Comparison of ENCODE assay signal across 1 cellular context in the genomic region with DNA sequence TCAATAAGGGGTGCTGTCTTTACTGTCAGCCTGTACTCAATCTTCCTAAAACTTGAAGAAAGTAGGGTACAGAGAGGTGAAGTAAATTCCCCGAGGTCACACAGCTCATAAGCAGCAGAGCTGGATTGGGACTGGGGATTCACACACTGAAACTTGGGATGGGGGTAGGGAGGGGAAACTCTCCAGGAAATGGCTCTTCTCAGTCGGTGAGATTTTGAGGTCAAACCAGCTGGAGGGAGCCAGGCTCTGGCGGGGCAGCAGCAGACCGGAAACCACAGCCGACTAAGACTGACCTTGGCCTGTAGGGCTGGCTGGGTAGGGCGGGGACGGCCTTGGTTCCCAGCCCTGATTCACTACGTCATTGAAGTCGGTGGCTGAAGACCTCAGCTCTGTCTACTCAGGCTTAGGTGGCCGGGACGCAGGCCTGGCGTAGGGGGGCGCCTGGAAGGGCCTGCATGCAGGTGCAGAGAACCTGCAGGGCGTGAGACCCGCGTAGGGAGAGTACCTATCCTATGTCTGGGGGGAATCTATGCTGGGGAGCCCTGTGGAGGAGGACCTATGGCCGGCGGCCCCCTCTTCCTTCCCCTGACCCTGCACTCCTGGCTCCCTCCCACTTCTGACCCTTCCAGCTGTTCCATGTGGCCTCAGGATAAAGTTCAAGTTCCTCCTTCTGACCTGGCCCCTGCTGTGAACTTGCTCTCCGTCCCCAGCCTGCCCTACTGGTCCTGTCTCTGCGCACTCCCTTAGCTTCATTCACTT.
TF ChIP-seq lines count a peak whose summit lies in the region.

No MANE protein-coding gene starts in this region.

TF ChIP-seq in K562, 482 proteins besides CTCF, POLR2A, EP300 and RAD21 (continued from another document and continues in another):
- TF ChIP-seq, protein P1, sequence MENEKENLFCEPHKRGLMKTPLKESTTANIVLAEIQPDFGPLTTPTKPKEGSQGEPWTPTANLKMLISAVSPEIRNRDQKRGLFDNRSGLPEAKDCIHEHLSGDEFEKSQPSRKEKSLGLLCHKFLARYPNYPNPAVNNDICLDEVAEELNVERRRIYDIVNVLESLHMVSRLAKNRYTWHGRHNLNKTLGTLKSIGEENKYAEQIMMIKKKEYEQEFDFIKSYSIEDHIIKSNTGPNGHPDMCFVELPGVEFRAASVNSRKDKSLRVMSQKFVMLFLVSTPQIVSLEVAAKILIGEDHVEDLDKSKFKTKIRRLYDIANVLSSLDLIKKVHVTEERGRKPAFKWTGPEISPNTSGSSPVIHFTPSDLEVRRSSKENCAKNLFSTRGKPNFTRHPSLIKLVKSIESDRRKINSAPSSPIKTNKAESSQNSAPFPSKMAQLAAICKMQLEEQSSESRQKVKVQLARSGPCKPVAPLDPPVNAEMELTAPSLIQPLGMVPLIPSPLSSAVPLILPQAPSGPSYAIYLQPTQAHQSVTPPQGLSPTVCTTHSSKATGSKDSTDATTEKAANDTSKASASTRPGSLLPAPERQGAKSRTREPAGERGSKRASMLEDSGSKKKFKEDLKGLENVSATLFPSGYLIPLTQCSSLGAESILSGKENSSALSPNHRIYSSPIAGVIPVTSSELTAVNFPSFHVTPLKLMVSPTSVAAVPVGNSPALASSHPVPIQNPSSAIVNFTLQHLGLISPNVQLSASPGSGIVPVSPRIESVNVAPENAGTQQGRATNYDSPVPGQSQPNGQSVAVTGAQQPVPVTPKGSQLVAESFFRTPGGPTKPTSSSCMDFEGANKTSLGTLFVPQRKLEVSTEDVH (IDR thresholded peaks at IDR 0.05; ENCODE audit: low read depth, partially characterized antibody) = no peak
- 0 out of 2 replicates have a peak, but pooled peaks have one; percentile 25 for TF ChIP-seq FOXP1 (CRISPR knock-in tag; IDR thresholded peaks at IDR 0.05)
- TF ChIP-seq ETV6 (IDR thresholded peaks at IDR 0.05; ENCODE audit: borderline replicate concordance in 1 of 2, low read depth in 2 of 2, low read length in 1 of 2) = no peak
- no peak for TF ChIP-seq ETV6 (CRISPR knock-in tag; IDR thresholded peaks at IDR 0.05; ENCODE audit: borderline replicate concordance)
- no peak for TF ChIP-seq MYBL2 (IDR thresholded peaks at IDR 0.05; ENCODE audit: low read depth)
- TF ChIP-seq MYBL2 (CRISPR knock-in tag; IDR thresholded peaks at IDR 0.05; ENCODE audit: borderline replicate concordance) = no peak
- peak; percentile 40 for TF ChIP-seq TCF3 (CRISPR knock-in tag; IDR thresholded peaks at IDR 0.05)
- no peak for TF ChIP-seq LCOR (CRISPR knock-in tag; IDR thresholded peaks at IDR 0.05)
- no peak for TF ChIP-seq ZNF121 (CRISPR knock-in tag; conservative IDR thresholded peaks at IDR 0.05)
- TF ChIP-seq SAFB (IDR thresholded peaks at IDR 0.05; ENCODE audit: borderline replicate concordance, low read depth, low read length) = no peak
- TF ChIP-seq HDAC1 (IDR thresholded peaks at IDR 0.05) = peak in 1 of 2 experiments; percentile 48; a peak in 1 of 4 replicates
- TF ChIP-seq, protein P2, sequence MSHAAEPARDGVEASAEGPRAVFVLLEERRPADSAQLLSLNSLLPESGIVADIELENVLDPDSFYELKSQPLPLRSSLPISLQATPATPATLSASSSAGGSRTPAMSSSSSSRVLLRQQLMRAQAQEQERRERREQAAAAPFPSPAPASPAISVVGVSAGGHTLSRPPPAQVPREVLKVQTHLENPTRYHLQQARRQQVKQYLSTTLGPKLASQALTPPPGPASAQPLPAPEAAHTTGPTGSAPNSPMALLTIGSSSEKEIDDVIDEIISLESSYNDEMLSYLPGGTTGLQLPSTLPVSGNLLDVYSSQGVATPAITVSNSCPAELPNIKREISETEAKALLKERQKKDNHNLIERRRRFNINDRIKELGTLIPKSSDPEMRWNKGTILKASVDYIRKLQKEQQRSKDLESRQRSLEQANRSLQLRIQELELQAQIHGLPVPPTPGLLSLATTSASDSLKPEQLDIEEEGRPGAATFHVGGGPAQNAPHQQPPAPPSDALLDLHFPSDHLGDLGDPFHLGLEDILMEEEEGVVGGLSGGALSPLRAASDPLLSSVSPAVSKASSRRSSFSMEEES (CRISPR knock-in tag; IDR thresholded peaks at IDR 0.05) = no peak
- TF ChIP-seq CCNT2 (IDR thresholded peaks at IDR 0.05; ENCODE audit: borderline replicate concordance, extremely low read depth, insufficient read length, low read depth, low read length) = no peak
- TF ChIP-seq, protein P3, sequence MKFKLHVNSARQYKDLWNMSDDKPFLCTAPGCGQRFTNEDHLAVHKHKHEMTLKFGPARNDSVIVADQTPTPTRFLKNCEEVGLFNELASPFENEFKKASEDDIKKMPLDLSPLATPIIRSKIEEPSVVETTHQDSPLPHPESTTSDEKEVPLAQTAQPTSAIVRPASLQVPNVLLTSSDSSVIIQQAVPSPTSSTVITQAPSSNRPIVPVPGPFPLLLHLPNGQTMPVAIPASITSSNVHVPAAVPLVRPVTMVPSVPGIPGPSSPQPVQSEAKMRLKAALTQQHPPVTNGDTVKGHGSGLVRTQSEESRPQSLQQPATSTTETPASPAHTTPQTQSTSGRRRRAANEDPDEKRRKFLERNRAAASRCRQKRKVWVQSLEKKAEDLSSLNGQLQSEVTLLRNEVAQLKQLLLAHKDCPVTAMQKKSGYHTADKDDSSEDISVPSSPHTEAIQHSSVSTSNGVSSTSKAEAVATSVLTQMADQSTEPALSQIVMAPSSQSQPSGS (CRISPR knock-in tag; IDR thresholded peaks at IDR 0.05) = no peak
- TF ChIP-seq, protein P4, sequence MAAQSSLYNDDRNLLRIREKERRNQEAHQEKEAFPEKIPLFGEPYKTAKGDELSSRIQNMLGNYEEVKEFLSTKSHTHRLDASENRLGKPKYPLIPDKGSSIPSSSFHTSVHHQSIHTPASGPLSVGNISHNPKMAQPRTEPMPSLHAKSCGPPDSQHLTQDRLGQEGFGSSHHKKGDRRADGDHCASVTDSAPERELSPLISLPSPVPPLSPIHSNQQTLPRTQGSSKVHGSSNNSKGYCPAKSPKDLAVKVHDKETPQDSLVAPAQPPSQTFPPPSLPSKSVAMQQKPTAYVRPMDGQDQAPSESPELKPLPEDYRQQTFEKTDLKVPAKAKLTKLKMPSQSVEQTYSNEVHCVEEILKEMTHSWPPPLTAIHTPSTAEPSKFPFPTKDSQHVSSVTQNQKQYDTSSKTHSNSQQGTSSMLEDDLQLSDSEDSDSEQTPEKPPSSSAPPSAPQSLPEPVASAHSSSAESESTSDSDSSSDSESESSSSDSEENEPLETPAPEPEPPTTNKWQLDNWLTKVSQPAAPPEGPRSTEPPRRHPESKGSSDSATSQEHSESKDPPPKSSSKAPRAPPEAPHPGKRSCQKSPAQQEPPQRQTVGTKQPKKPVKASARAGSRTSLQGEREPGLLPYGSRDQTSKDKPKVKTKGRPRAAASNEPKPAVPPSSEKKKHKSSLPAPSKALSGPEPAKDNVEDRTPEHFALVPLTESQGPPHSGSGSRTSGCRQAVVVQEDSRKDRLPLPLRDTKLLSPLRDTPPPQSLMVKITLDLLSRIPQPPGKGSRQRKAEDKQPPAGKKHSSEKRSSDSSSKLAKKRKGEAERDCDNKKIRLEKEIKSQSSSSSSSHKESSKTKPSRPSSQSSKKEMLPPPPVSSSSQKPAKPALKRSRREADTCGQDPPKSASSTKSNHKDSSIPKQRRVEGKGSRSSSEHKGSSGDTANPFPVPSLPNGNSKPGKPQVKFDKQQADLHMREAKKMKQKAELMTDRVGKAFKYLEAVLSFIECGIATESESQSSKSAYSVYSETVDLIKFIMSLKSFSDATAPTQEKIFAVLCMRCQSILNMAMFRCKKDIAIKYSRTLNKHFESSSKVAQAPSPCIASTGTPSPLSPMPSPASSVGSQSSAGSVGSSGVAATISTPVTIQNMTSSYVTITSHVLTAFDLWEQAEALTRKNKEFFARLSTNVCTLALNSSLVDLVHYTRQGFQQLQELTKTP (IDR thresholded peaks at IDR 0.05; ENCODE audit: low read depth in 1 of 2, partially characterized antibody in 2 of 2) = no peak
- TF ChIP-seq, protein P5, sequence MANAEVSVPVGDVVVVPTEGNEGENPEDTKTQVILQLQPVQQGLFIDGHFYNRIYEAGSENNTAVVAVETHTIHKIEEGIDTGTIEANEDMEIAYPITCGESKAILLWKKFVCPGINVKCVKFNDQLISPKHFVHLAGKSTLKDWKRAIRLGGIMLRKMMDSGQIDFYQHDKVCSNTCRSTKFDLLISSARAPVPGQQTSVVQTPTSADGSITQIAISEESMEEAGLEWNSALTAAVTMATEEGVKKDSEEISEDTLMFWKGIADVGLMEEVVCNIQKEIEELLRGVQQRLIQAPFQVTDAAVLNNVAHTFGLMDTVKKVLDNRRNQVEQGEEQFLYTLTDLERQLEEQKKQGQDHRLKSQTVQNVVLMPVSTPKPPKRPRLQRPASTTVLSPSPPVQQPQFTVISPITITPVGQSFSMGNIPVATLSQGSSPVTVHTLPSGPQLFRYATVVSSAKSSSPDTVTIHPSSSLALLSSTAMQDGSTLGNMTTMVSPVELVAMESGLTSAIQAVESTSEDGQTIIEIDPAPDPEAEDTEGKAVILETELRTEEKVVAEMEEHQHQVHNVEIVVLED (CRISPR knock-in tag; IDR thresholded peaks at IDR 0.05) = no peak
- TF ChIP-seq POLR2B (IDR thresholded peaks at IDR 0.05; ENCODE audit: low read depth, partially characterized antibody) = no peak
- TF ChIP-seq SMARCA5 (IDR thresholded peaks at IDR 0.05) = no peak
- TF ChIP-seq ETV1 (tag; conservative IDR thresholded peaks at IDR 0.05; ENCODE audit: low read depth) = peak; percentile 95
- TF ChIP-seq HLTF (IDR thresholded peaks at IDR 0.05) = no peak
- TF ChIP-seq, protein P6, sequence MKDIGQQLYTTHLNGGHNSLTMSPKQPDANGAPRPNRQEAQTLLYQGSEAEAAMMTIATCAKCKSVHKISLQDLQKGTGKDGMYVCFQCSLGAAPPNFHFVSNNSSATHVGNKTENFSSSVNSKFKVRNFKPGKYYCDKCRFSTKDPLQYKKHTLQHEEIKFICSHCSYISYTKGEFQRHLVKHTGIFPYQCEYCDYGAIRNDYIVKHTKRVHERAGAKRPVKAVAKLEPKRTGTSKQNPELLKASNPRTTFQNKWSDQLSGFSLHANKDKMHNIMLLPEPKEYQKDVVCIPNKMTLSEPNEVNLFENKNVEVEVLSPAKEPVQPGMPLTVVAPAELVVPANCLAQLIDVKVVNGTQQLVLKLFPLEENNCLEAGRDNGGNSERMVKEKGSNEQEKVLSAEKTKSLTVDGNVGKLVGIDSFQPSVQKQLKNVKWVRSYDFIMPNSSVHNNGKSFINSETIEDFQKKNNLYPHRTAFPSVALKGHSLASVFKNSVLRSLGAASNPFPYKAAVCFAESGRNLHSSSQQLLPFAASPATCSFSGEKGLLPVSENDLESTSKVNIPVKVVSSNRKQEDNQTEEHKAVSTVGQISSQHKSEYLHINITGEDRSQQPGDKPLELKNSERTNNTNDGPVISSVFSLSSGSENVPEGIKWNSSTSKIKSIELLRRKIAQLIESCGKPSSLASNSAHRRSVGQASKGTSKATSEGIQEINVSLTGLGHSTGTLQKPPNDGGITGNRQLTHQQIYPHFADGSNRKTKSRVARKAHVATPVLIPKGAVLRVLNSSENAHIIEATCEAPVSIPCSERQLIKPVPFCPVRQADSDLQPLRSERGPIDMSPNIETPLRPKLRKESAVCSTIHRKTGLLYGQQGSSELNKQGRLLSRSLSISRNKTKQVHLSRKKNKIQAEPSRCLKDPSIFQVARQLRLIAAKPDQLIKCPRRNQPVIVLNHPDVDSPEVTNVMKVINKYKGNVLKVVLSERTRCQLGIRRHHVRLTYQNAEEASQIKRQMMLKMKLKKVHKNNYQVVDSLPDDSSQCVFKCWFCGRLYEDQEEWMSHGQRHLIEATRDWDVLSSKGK (CRISPR knock-in tag; IDR thresholded peaks at IDR 0.05) = no peak
- no peak for TF ChIP-seq BMI1 (IDR thresholded peaks at IDR 0.05; ENCODE audit: low read length)
- peak; percentile 61; the same call in 1 of the 2 replicates for TF ChIP-seq DPF2 (IDR thresholded peaks at IDR 0.05)
- no peak for TF ChIP-seq THRAP3 (IDR thresholded peaks at IDR 0.05; ENCODE audit: borderline replicate concordance)
- no peak for TF ChIP-seq ZNF586 (CRISPR knock-in tag; conservative IDR thresholded peaks at IDR 0.05)
- TF ChIP-seq ZNF76 (CRISPR knock-in tag; IDR thresholded peaks at IDR 0.05; ENCODE audit: borderline replicate concordance) = no peak
- TF ChIP-seq HDAC2 (IDR thresholded peaks at IDR 0.05) = peak; percentile 64; the same call in 1 of the 2 replicates
- TF ChIP-seq CXXC5 (CRISPR knock-in tag; IDR thresholded peaks at IDR 0.05) = peak; percentile 58
- no peak for TF ChIP-seq U2AF1 (optimal IDR thresholded peaks at IDR 0.05; ENCODE audit: low read depth, low read length)
- TF ChIP-seq, protein P7, sequence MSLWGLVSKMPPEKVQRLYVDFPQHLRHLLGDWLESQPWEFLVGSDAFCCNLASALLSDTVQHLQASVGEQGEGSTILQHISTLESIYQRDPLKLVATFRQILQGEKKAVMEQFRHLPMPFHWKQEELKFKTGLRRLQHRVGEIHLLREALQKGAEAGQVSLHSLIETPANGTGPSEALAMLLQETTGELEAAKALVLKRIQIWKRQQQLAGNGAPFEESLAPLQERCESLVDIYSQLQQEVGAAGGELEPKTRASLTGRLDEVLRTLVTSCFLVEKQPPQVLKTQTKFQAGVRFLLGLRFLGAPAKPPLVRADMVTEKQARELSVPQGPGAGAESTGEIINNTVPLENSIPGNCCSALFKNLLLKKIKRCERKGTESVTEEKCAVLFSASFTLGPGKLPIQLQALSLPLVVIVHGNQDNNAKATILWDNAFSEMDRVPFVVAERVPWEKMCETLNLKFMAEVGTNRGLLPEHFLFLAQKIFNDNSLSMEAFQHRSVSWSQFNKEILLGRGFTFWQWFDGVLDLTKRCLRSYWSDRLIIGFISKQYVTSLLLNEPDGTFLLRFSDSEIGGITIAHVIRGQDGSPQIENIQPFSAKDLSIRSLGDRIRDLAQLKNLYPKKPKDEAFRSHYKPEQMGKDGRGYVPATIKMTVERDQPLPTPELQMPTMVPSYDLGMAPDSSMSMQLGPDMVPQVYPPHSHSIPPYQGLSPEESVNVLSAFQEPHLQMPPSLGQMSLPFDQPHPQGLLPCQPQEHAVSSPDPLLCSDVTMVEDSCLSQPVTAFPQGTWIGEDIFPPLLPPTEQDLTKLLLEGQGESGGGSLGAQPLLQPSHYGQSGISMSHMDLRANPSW (CRISPR knock-in tag; IDR thresholded peaks at IDR 0.05) = no peak
- no peak for TF ChIP-seq ZNF445 (CRISPR knock-in tag; IDR thresholded peaks at IDR 0.05; ENCODE audit: low read depth)
- no peak for TF ChIP-seq DNMT1 (IDR thresholded peaks at IDR 0.05)
- no peak for TF ChIP-seq KLF13 (tag; IDR thresholded peaks at IDR 0.05; ENCODE audit: borderline replicate concordance, low read depth)
- TF ChIP-seq PURB (CRISPR knock-in tag; IDR thresholded peaks at IDR 0.05; ENCODE audit: low read depth) = no peak
- peak; percentile 97 for TF ChIP-seq ATF7 (IDR thresholded peaks at IDR 0.05)
- TF ChIP-seq, protein P8, sequence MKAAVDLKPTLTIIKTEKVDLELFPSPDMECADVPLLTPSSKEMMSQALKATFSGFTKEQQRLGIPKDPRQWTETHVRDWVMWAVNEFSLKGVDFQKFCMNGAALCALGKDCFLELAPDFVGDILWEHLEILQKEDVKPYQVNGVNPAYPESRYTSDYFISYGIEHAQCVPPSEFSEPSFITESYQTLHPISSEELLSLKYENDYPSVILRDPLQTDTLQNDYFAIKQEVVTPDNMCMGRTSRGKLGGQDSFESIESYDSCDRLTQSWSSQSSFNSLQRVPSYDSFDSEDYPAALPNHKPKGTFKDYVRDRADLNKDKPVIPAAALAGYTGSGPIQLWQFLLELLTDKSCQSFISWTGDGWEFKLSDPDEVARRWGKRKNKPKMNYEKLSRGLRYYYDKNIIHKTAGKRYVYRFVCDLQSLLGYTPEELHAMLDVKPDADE (conservative IDR thresholded peaks at IDR 0.05; ENCODE audit: control insufficient read depth, low read depth, low read length) = peak; percentile 70; the same call in 1 of the 2 replicates
- TF ChIP-seq NUFIP1 (IDR thresholded peaks at IDR 0.05; ENCODE audit: partially characterized antibody) = no peak
